In genomic region chr1:1033009-1033587, GRCh38 we compare ENCODE assay signal across 2 cellular contexts.
TF ChIP-seq lines count a peak whose summit lies in the region.

No MANE protein-coding gene starts in this region.

TF ChIP-seq in HEK293T, 16 proteins besides CTCF, POLR2A, EP300 and RAD21:
- TF ChIP-seq SUZ12 (IDR thresholded peaks at IDR 0.05) (no peak), FOXM1 (IDR thresholded peaks at IDR 0.05; ENCODE audit: borderline replicate concordance) (no peak), BHLHE40 (IDR thresholded peaks at IDR 0.05; ENCODE audit: borderline replicate concordance) (no peak), PKNOX1 (IDR thresholded peaks at IDR 0.05) (no peak), ELF4 (IDR thresholded peaks at IDR 0.05) (no peak), TARDBP (IDR thresholded peaks at IDR 0.05) (no peak), L3MBTL2 (conservative IDR thresholded peaks at IDR 0.05) (no peak), LEF1 (IDR thresholded peaks at IDR 0.05; ENCODE audit: borderline replicate concordance) (no peak), HDGF (IDR thresholded peaks at IDR 0.05; ENCODE audit: borderline replicate concordance) (no peak), NFRKB (IDR thresholded peaks at IDR 0.05) (no peak), ZNF384 (IDR thresholded peaks at IDR 0.05) (no peak), SP1 (IDR thresholded peaks at IDR 0.05) (no peak), FOXA1 (IDR thresholded peaks at IDR 0.05) (no peak)

TF ChIP-seq in K562, 482 proteins besides CTCF, POLR2A, EP300 and RAD21 (continues in another document):
- 0 out of 2 replicates have a peak, but pooled peaks have one; percentile 28 for TF ChIP-seq ESRRA (IDR thresholded peaks at IDR 0.05; ENCODE audit: borderline replicate concordance, low read depth)
- no peak for TF ChIP-seq ZBTB17 (CRISPR knock-in tag; IDR thresholded peaks at IDR 0.05)
- TF ChIP-seq NR2C2 (CRISPR knock-in tag; IDR thresholded peaks at IDR 0.05): no peak
- no peak for TF ChIP-seq NR2C2 (tag; IDR thresholded peaks at IDR 0.05)
- TF ChIP-seq GTF2A2 (tag; IDR thresholded peaks at IDR 0.05): no peak
- TF ChIP-seq ZNF445 (CRISPR knock-in tag; IDR thresholded peaks at IDR 0.05; ENCODE audit: low read depth): no peak
- TF ChIP-seq GTF2B (IDR thresholded peaks at IDR 0.05; ENCODE audit: extremely low read depth, insufficient read length): no peak
- TF ChIP-seq MEIS2 (IDR thresholded peaks at IDR 0.05; ENCODE audit: partially characterized antibody): peak; percentile 4
- no peak for TF ChIP-seq ARNT (IDR thresholded peaks at IDR 0.05)
- peak; percentile 66 to 94 for TF ChIP-seq E2F6 (IDR thresholded peaks at IDR 0.05; ENCODE audit: borderline replicate concordance in 1 of 2, extremely low read depth in 1 of 2, insufficient read depth in 1 of 2, insufficient read length in 1 of 2, low read depth in 1 of 2, low read length in 1 of 2, poor library complexity in 1 of 2, severe bottlenecking in 1 of 2)
- TF ChIP-seq ZBTB9 (CRISPR knock-in tag; IDR thresholded peaks at IDR 0.05): 0 out of 2 replicates have a peak, but pooled peaks have one; percentile 40
- no peak for TF ChIP-seq EHMT2 (IDR thresholded peaks at IDR 0.05)
- TF ChIP-seq RB1 (IDR thresholded peaks at IDR 0.05; ENCODE audit: low read depth): peak; percentile 68; the same call in 1 of the 2 replicates
- no peak for TF ChIP-seq YY1 (IDR thresholded peaks at IDR 0.05; ENCODE audit: borderline replicate concordance in 1 of 3, control insufficient read depth in 1 of 3, extremely low read depth in 1 of 3, insufficient read depth in 3 of 3, insufficient read length in 1 of 3, insufficient replicate concordance in 2 of 3, low read depth in 1 of 3, low read length in 2 of 3)
- peak; percentile 63 for TF ChIP-seq EGR1 (conservative IDR thresholded peaks at IDR 0.05)
- TF ChIP-seq ZNF586 (CRISPR knock-in tag; conservative IDR thresholded peaks at IDR 0.05): no peak
- TF ChIP-seq CC2D1A (IDR thresholded peaks at IDR 0.05): peak; percentile 64; the same call in 1 of the 2 replicates
- no peak for TF ChIP-seq ZNF780A (CRISPR knock-in tag; IDR thresholded peaks at IDR 0.05)
- TF ChIP-seq NUFIP1 (IDR thresholded peaks at IDR 0.05; ENCODE audit: partially characterized antibody): no peak
- TF ChIP-seq DDX20 (tag; IDR thresholded peaks at IDR 0.05; ENCODE audit: low read depth): no peak
- no peak for TF ChIP-seq NR4A1 (CRISPR knock-in tag; IDR thresholded peaks at IDR 0.05)
- no peak for TF ChIP-seq NR4A1 (tag; IDR thresholded peaks at IDR 0.05)
- peak; percentile 95 for TF ChIP-seq ATF7 (IDR thresholded peaks at IDR 0.05)
- peak in 1 of 2 experiments; percentile 86; a peak in 2 of 4 replicates for TF ChIP-seq NONO (IDR thresholded peaks at IDR 0.05; ENCODE audit: low read depth in 2 of 2, low read length in 1 of 2)
- no peak for TF ChIP-seq CREB5 (CRISPR knock-in tag; IDR thresholded peaks at IDR 0.05)
- peak; percentile 74; the same call in 1 of the 2 replicates for TF ChIP-seq TGIF2 (CRISPR knock-in tag; IDR thresholded peaks at IDR 0.05)
- TF ChIP-seq FOXJ3 (CRISPR knock-in tag; IDR thresholded peaks at IDR 0.05): no peak
- TF ChIP-seq ZKSCAN1 (IDR thresholded peaks at IDR 0.05; ENCODE audit: low read depth, low read length): 0 out of 2 replicates have a peak, but pooled peaks have one; percentile 13
- TF ChIP-seq SOX6 (IDR thresholded peaks at IDR 0.05): 0 out of 2 replicates have a peak, but pooled peaks have one; percentile 16
- TF ChIP-seq RNF219 (CRISPR knock-in tag; IDR thresholded peaks at IDR 0.05): no peak
- TF ChIP-seq ZNF436 (CRISPR knock-in tag; IDR thresholded peaks at IDR 0.05): no peak
- TF ChIP-seq ILF3 (IDR thresholded peaks at IDR 0.05; ENCODE audit: borderline replicate concordance): no peak
- no peak for TF ChIP-seq PTRF (tag; IDR thresholded peaks at IDR 0.05)
- 0 out of 2 replicates have a peak, but pooled peaks have one; percentile 30 for TF ChIP-seq PRMT5 (CRISPR knock-in tag; IDR thresholded peaks at IDR 0.05)
- no peak for TF ChIP-seq CLOCK (CRISPR knock-in tag; IDR thresholded peaks at IDR 0.05; ENCODE audit: borderline replicate concordance)
- TF ChIP-seq MYC (IDR thresholded peaks at IDR 0.05; ENCODE audit: low read depth, low read length): peak; percentile 36; the same call in 1 of the 2 replicates
- TF ChIP-seq MYC (CRISPR knock-in tag; IDR thresholded peaks at IDR 0.05; ENCODE audit: borderline replicate concordance, low read depth): no peak
- peak; percentile 61 for TF ChIP-seq SP2 (IDR thresholded peaks at IDR 0.05; ENCODE audit: extremely low read depth, low read depth, low read length, poor library complexity, severe bottlenecking)
- TF ChIP-seq SRSF9 (IDR thresholded peaks at IDR 0.05; ENCODE audit: borderline replicate concordance, low read depth, low read length): no peak
- TF ChIP-seq BMI1 (IDR thresholded peaks at IDR 0.05; ENCODE audit: low read length): no peak
